Comparison of ENCODE assay signal across 1 cellular context in genomic region chr7:117402109-117402508, GRCh38.
TF ChIP-seq lines count a peak whose summit lies in the region.

No MANE protein-coding gene starts in this region.

TF ChIP-seq in GM23338, 12 proteins besides CTCF, POLR2A, EP300 and RAD21:
- TF ChIP-seq CREB1 (CRISPR knock-in tag; IDR thresholded peaks at IDR 0.05; ENCODE audit: low read depth) = no peak
- no peak for TF ChIP-seq EZH2phosphoT487 (IDR thresholded peaks at IDR 0.05; ENCODE audit: unreplicated experiment)
- TF ChIP-seq JUNB (IDR thresholded peaks at IDR 0.05; ENCODE audit: unreplicated experiment) = no peak
- TF ChIP-seq POLR2AphosphoS5 (IDR thresholded peaks at IDR 0.05; ENCODE audit: low read depth) = no peak
- TF ChIP-seq, protein P1, sequence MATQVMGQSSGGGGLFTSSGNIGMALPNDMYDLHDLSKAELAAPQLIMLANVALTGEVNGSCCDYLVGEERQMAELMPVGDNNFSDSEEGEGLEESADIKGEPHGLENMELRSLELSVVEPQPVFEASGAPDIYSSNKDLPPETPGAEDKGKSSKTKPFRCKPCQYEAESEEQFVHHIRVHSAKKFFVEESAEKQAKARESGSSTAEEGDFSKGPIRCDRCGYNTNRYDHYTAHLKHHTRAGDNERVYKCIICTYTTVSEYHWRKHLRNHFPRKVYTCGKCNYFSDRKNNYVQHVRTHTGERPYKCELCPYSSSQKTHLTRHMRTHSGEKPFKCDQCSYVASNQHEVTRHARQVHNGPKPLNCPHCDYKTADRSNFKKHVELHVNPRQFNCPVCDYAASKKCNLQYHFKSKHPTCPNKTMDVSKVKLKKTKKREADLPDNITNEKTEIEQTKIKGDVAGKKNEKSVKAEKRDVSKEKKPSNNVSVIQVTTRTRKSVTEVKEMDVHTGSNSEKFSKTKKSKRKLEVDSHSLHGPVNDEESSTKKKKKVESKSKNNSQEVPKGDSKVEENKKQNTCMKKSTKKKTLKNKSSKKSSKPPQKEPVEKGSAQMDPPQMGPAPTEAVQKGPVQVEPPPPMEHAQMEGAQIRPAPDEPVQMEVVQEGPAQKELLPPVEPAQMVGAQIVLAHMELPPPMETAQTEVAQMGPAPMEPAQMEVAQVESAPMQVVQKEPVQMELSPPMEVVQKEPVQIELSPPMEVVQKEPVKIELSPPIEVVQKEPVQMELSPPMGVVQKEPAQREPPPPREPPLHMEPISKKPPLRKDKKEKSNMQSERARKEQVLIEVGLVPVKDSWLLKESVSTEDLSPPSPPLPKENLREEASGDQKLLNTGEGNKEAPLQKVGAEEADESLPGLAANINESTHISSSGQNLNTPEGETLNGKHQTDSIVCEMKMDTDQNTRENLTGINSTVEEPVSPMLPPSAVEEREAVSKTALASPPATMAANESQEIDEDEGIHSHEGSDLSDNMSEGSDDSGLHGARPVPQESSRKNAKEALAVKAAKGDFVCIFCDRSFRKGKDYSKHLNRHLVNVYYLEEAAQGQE (IDR thresholded peaks at IDR 0.05; ENCODE audit: unreplicated experiment) = no peak
- no peak for TF ChIP-seq ZNF331 (CRISPR knock-in tag; IDR thresholded peaks at IDR 0.05; ENCODE audit: low read depth)
- TF ChIP-seq, protein P2, sequence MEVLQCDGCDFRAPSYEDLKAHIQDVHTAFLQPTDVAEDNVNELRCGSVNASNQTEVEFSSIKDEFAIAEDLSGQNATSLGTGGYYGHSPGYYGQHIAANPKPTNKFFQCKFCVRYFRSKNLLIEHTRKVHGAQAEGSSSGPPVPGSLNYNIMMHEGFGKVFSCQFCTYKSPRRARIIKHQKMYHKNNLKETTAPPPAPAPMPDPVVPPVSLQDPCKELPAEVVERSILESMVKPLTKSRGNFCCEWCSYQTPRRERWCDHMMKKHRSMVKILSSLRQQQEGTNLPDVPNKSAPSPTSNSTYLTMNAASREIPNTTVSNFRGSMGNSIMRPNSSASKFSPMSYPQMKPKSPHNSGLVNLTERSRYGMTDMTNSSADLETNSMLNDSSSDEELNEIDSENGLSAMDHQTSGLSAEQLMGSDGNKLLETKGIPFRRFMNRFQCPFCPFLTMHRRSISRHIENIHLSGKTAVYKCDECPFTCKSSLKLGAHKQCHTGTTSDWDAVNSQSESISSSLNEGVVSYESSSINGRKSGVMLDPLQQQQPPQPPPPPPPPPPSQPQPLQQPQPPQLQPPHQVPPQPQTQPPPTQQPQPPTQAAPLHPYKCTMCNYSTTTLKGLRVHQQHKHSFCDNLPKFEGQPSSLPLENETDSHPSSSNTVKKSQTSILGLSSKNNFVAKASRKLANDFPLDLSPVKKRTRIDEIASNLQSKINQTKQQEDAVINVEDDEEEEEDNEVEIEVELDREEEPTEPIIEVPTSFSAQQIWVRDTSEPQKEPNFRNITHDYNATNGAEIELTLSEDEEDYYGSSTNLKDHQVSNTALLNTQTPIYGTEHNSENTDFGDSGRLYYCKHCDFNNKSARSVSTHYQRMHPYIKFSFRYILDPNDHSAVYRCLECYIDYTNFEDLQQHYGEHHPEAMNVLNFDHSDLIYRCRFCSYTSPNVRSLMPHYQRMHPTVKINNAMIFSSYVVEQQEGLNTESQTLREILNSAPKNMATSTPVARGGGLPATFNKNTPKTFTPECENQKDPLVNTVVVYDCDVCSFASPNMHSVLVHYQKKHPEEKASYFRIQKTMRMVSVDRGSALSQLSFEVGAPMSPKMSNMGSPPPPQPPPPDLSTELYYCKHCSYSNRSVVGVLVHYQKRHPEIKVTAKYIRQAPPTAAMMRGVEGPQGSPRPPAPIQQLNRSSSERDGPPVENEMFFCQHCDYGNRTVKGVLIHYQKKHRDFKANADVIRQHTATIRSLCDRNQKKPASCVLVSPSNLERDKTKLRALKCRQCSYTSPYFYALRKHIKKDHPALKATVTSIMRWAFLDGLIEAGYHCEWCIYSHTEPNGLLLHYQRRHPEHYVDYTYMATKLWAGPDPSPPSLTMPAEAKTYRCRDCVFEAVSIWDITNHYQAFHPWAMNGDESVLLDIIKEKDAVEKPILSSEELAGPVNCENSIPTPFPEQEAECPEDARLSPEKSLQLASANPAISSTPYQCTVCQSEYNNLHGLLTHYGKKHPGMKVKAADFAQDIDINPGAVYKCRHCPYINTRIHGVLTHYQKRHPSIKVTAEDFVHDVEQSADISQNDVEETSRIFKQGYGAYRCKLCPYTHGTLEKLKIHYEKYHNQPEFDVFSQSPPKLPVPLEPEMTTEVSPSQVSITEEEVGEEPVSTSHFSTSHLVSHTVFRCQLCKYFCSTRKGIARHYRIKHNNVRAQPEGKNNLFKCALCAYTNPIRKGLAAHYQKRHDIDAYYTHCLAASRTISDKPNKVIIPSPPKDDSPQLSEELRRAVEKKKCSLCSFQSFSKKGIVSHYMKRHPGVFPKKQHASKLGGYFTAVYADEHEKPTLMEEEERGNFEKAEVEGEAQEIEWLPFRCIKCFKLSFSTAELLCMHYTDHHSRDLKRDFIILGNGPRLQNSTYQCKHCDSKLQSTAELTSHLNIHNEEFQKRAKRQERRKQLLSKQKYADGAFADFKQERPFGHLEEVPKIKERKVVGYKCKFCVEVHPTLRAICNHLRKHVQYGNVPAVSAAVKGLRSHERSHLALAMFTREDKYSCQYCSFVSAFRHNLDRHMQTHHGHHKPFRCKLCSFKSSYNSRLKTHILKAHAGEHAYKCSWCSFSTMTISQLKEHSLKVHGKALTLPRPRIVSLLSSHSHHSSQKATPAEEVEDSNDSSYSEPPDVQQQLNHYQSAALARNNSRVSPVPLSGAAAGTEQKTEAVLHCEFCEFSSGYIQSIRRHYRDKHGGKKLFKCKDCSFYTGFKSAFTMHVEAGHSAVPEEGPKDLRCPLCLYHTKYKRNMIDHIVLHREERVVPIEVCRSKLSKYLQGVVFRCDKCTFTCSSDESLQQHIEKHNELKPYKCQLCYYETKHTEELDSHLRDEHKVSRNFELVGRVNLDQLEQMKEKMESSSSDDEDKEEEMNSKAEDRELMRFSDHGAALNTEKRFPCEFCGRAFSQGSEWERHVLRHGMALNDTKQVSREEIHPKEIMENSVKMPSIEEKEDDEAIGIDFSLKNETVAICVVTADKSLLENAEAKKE (CRISPR knock-in tag; IDR thresholded peaks at IDR 0.05) = no peak
- no peak for TF ChIP-seq ZNF114 (CRISPR knock-in tag; IDR thresholded peaks at IDR 0.05)
- TF ChIP-seq, protein P3, sequence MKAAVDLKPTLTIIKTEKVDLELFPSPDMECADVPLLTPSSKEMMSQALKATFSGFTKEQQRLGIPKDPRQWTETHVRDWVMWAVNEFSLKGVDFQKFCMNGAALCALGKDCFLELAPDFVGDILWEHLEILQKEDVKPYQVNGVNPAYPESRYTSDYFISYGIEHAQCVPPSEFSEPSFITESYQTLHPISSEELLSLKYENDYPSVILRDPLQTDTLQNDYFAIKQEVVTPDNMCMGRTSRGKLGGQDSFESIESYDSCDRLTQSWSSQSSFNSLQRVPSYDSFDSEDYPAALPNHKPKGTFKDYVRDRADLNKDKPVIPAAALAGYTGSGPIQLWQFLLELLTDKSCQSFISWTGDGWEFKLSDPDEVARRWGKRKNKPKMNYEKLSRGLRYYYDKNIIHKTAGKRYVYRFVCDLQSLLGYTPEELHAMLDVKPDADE (IDR thresholded peaks at IDR 0.05) = no peak
- no peak for TF ChIP-seq EZH2 (IDR thresholded peaks at IDR 0.05; ENCODE audit: low read depth, unreplicated experiment)
- no peak for TF ChIP-seq STAT1 (IDR thresholded peaks at IDR 0.05; ENCODE audit: unreplicated experiment)
